8 cellular contexts compared by ENCODE assay signal in genomic region chr1:43947061-43947889, GRCh38.
DNase-seq lines count a peak whose midpoint lies in the region; ATAC-seq lines count a peak whose summit lies in the region.

No MANE protein-coding gene starts in this region.

- no peaks in the 10 kb centered on the region for H3K27me3 Mint-ChIP-seq in dendritic cell treated with granulocyte-macrophage colony-stimulating factor and Interleukin-4, amounts not matched to agents 40 ng/mL and 50 ng/mL, for 4 days

- peaks cover 53% of the 10 kb centered on the region for H3K36me3 Mint-ChIP-seq in dendritic cell treated with granulocyte-macrophage colony-stimulating factor and Interleukin-4, amounts not matched to agents 40 ng/mL and 50 ng/mL, for 4 days (ENCODE audit: low read depth)

- ATAC-seq in GM21528 (IDR thresholded peaks at IDR 0.05; ENCODE audit: low FRiP score, unreplicated experiment) (peak; percentile 34), GM19351 (IDR thresholded peaks at IDR 0.05; ENCODE audit: unreplicated experiment) (no peak), HG02678 (IDR thresholded peaks at IDR 0.05; ENCODE audit: unreplicated experiment) (no peak)

- H3K27ac ChIP-seq in muscle layer of colon (ENCODE audit: low read depth, low read length) = peak overlapping the region; percentile 95

- no peaks in the 10 kb centered on the region for H3K9me3 Mint-ChIP-seq in dendritic cell treated with granulocyte-macrophage colony-stimulating factor and Interleukin-4, amounts not matched to agents 40 ng/mL and 50 ng/mL, for 4 days

- H3K4me3 ChIP-seq in muscle layer of colon (ENCODE audit: low read depth in 1 of 2, low read length in 2 of 2) = peak overlapping the region; percentile 93 to 95

- intact Hi-C loops in dendritic cell treated with granulocyte-macrophage colony-stimulating factor and Interleukin-4, amounts not matched to agents 40 ng/mL and 50 ng/mL, for 4 days (cut with micrococcal nuclease) = loop anchor here (2.0 to 10.0 kb wide), 2 partner anchors 44 to 88 kb away; partner anchors contain the start of genes CCDC24 and SLC6A9

- H3K27ac Mint-ChIP-seq in dendritic cell treated with granulocyte-macrophage colony-stimulating factor and Interleukin-4, amounts not matched to agents 40 ng/mL and 50 ng/mL, for 4 days = peak overlapping the region; percentile 93

- H3K9me3 ChIP-seq in muscle layer of colon (ENCODE audit: low read length) = no peaks in the 10 kb centered on the region

- DNase-seq in NCI-H226 (peak; percentile 1), COLO829 (ENCODE audit: low spot score) (no peak)
- DNase-seq in stimulated activated CD4-positive, alpha-beta T cell treated with anti-CD3 and anti-CD28 coated beads, Interleukin-4, amount 100 ng/mL, for 4 hours = no peak

- H3K4me3 Mint-ChIP-seq in dendritic cell treated with granulocyte-macrophage colony-stimulating factor and Interleukin-4, amounts not matched to agents 40 ng/mL and 50 ng/mL, for 4 days = peak overlapping the region; percentile 91

- H3K36me3 ChIP-seq in muscle layer of colon (ENCODE audit: insufficient read depth, low read length) = peaks cover 7% of the 10 kb centered on the region

- H3K4me1 Mint-ChIP-seq in dendritic cell treated with granulocyte-macrophage colony-stimulating factor and Interleukin-4, amounts not matched to agents 40 ng/mL and 50 ng/mL, for 4 days (ENCODE audit: low read depth) = peaks cover 76% of the 10 kb centered on the region

- peak overlapping the region; percentile 72 for H3K9ac ChIP-seq in muscle layer of colon (ENCODE audit: low read length)

- H3K27me3 ChIP-seq in muscle layer of colon (ENCODE audit: control insufficient read depth in 1 of 2, insufficient read depth in 2 of 2, low read length in 2 of 2) = no peaks in the 10 kb centered on the region

- peaks cover 23% of the 10 kb centered on the region for H3K4me1 ChIP-seq in muscle layer of colon (ENCODE audit: insufficient read depth, low read length)
